ENCODE assay signal across 11 cellular contexts in the genomic region with DNA sequence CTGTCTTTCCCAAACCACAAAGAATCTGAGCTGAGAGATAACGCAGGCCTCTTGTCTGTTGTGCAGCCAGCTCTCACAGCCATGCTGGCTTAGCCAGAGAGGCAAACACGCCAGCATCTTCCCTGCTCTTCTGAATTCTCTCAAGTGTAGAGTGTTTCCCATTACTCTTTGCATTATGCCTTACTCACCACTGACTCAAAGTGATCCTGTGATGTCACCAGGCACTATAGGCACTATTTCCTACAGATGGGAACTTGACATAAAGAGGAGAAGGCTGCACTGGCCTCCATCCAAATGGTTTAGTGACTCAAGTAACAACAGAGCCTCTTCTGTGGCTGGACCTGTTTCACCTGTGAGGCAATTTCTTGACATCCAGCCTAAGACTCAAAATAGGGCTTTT. TPM values are rescaled to one million over a fixed set of nuclear protein-coding genes. Genes with fewer than 3 reads are reported as not detected.
A peak's percentile ranks its signal among the peaks of the same experiment; 100 is the strongest.
DNase-seq lines count a peak whose midpoint lies in the region; ATAC-seq and TF ChIP-seq lines count a peak whose summit lies in the region.
"Had no signal": no experiment of that assay in that cellular context is flagged by ENCODE, and none has a peak within 500 bp of the region (broad histone marks: within the 10 kb centered on the region; RNA-seq: fewer than 3 reads in every experiment).

No MANE protein-coding gene starts in this region.

- peak; percentile 8 for DNase-seq in Caki2 (ENCODE audit: low read depth)
- peak; percentile 79 for DNase-seq in HFFc6
- DNase-seq in amniotic stem cell (lab: John Stamatoyannopoulos, UW) = peak; percentile 38
- peak; percentile 65 for DNase-seq in kidney tubule cell (ENCODE audit: low spot score)
- no peak for DNase-seq in SKM-1 (lab: John Stamatoyannopoulos, UW; ENCODE audit: unreplicated experiment)
- DNase-seq: DND-41, Karpas-422 had no signal

- H3K36me3 Mint-ChIP-seq in HFFc6 (ENCODE audit: low read depth) = no peaks in the 10 kb centered on the region
- H3K36me3 Mint-ChIP-seq: stimulated activated memory B cell treated with anti-CD40 and anti-IgM and Interleukin-4, amounts not matched to agents 10 μg/mL and 1 μg/mL and 100 μg/mL, for 72 hours had no signal

- ATAC-seq in GM19455 (IDR thresholded peaks at IDR 0.05; ENCODE audit: unreplicated experiment) (no peak), GM19452 (IDR thresholded peaks at IDR 0.05; ENCODE audit: unreplicated experiment) (no peak), GM18498 (IDR thresholded peaks at IDR 0.05; ENCODE audit: unreplicated experiment) (no peak)
- ATAC-seq: stimulated activated memory B cell treated with anti-CD40 and anti-IgM and Interleukin-4, amounts not matched to agents 10 μg/mL and 1 μg/mL and 100 μg/mL, for 72 hours had no signal

- TF ChIP-seq CTCF in HFFc6 (IDR thresholded peaks at IDR 0.05) = no peak

- no peak overlapping the region for H3K4me3 Mint-ChIP-seq in HFFc6
- H3K4me3 Mint-ChIP-seq: stimulated activated memory B cell treated with anti-CD40 and anti-IgM and Interleukin-4, amounts not matched to agents 10 μg/mL and 1 μg/mL and 100 μg/mL, for 72 hours had no signal

- peak overlapping the region; percentile 66 for H3K27ac Mint-ChIP-seq in HFFc6
- H3K27ac Mint-ChIP-seq: stimulated activated memory B cell treated with anti-CD40 and anti-IgM and Interleukin-4, amounts not matched to agents 10 μg/mL and 1 μg/mL and 100 μg/mL, for 72 hours had no signal

- H3K9me3 Mint-ChIP-seq in HFFc6 = no peaks in the 10 kb centered on the region

- peaks cover 57% of the 10 kb centered on the region for H3K4me1 Mint-ChIP-seq in HFFc6 (ENCODE audit: low read depth)
- H3K4me1 Mint-ChIP-seq: stimulated activated memory B cell treated with anti-CD40 and anti-IgM and Interleukin-4, amounts not matched to agents 10 μg/mL and 1 μg/mL and 100 μg/mL, for 72 hours had no signal

- in situ Hi-C loops in Caki2 (cut with HindIII; ENCODE audit: low pct_unique_long_range_greater_than_20kb, low sequenced_read_pairs) = no loop called here

- no peaks in the 10 kb centered on the region; the same call in 1 of the 2 replicates for H3K27me3 Mint-ChIP-seq in HFFc6 (ENCODE audit: insufficient read depth)

RNA-seq across cellular contexts. Expression of a gene that starts 44.4 kb away (rescaled TPM):
- total RNA-seq in Caki2 (2014; rRNA removed; shearing (Covaris generic); ENCODE audit: low replicate concordance) = 1.4 and 44.8 TPM in 2 replicates
- total RNA-seq in HFFc6 (2021; fragmentation: NEBNext Ultra II Directional; extraction: Animal tissue kit (Norgen Biotek cat#: 25700)) = 10 to 100 TPM; 15.1 to 18.5 (median 16.7) TPM
